In the genomic region with DNA sequence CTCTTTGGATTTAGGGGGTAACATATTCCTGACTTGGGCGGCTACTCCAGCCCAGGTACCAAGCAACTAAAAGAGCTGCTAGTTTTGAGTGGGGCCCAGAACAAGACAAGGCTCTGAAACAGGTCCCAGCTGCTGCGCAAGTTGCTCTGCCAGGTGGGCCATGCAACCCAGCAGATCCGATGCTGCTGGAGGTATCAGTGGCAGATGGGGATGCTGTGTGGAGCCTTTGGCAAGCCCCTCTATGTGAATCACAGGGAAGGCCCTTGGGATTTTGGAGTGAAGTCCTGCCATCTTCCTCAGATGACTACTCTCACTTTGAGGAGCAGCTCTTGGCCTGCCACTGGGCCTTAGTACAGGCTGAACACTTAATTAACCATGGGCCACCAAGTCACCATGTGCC, we compare ENCODE assay signal across 23 cellular contexts. TPM values are rescaled to one million over a fixed set of nuclear protein-coding genes. Genes with fewer than 3 reads are reported as not detected.
"Had no signal": no experiment of that assay in that cellular context is flagged by ENCODE, and none has a peak within 500 bp of the region (broad histone marks: within the 10 kb centered on the region; RNA-seq: fewer than 3 reads in every experiment).

No MANE protein-coding gene starts in this region.

- H3K4me2 ChIP-seq: KMS-11 had no signal

- H3K36me3 ChIP-seq: SJSA1 had no signal

- DNase-seq: Kasumi-1, MM.1S, NCI-H1105, NCI-H1417 treated with DMSO at 0.1 percent for 48 hours, NCI-H146, NCI-H187 treated with DMSO at 0.1 percent for 48 hours, NCI-H2029 treated with DMSO at 0.1 percent for 48 hours, NCI-H226, NCI-H446, NCI-H510A, NCI-H524 treated with DMSO at 0.1 percent for 48 hours, NCI-H69, NCI-H774, Right ventricle myocardium superior, RPMI8226, SIG-M5 had no signal

- ATAC-seq: K562 had no signal

- FAIRE-seq: K562, RCC 7860 had no signal

- H3K9me3 ChIP-seq: SJSA1 had no signal

- H3K4me3 ChIP-seq: K562, SJSA1, SK-N-MC had no signal

- H3K9ac ChIP-seq: KMS-11 had no signal

- H3K27me3 ChIP-seq: SJSA1 had no signal

- H3K27ac ChIP-seq: KMS-11, SJSA1, SK-N-MC had no signal

RNA-seq across cellular contexts. Expression of a gene that starts 43.7 kb away (rescaled TPM):
- total RNA-seq: HT1080, K562, SJSA1 had no signal
- polyA plus RNA-seq: IgD-negative memory B cell, K562 had no signal
